In the genomic region with DNA sequence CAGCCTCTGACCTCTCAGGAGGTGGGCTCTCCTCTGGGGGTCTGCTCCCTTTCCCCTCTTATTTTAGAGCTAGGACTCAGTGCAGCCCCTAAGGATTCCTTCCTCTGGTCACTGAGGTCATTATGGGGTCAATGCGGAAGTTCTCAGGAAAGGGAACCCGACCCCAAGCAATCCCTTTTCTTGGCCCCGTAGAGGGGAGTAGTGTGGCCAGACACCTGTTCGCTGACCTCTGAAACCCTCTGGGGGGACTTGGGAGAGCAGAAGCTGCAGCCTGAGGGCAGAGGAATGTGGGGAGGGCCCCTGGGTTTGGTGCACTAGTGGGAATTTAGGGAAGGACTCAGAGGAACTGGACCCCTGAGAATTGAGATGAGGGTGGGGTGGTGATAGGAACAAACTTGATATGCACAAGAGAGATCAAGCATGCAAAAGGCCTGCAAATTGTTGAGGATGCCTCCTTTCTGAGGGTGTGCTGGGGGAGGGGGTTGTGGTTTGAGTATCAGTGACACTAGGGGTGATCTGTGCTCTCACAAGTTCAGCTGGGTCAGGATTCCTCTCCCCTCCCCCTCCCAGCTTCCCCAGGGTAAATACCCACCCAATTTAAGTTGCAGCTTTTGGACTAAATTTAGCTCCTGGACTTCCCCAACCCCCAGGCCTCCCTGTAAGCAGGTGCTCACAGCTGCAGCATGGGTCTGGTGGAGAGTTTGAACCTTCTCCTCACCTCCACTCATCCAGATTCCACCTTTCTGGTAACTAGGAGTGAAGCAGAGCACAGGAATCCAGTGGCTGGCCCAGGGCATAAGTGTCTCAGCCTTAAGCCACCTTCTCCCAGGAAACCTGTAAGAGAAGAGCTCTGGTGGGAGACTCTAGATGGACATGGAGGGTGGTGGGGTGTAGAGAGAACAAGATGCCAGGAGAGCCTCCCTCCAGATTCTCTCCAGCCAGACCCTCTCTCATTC, we compare ENCODE assay signal across 8 cellular contexts. TPM values are rescaled to one million over a fixed set of nuclear protein-coding genes. Genes with fewer than 3 reads are reported as not detected.
DNase-seq lines count a peak whose midpoint lies in the region; ATAC-seq and TF ChIP-seq lines count a peak whose summit lies in the region.

No MANE protein-coding gene starts in this region.

- DNase-seq in AG10803 (ENCODE audit: low read depth) = no peak
- DNase-seq in activated CD4-positive, alpha-beta T cell treated with anti-CD3 and anti-CD28 coated beads, Interleukin-2, amount 50 U/mL, for 4 hours = peak; percentile 48 to 53
- peak; percentile 53 for DNase-seq in epithelial cell of esophagus (ENCODE audit: low read depth)
- no peak for DNase-seq in prostate gland (ENCODE audit: low spot score)
- DNase-seq in iPS-NIHi11 (ENCODE audit: low spot score) = no peak
- DNase-seq in iPS-NIHi7 (ENCODE audit: extremely low spot score) = no peak

- H3K27me3 ChIP-seq in prostate gland (replicated peaks; ENCODE audit: insufficient read depth) = no peaks in the 10 kb centered on the region

- H3K4me3 ChIP-seq in AG10803 (ENCODE audit: low read length) = peak overlapping the region; percentile 29
- H3K4me3 ChIP-seq in epithelial cell of esophagus (ENCODE audit: low read length) = no peak overlapping the region
- peak overlapping the region; percentile 31 to 43 for H3K4me3 ChIP-seq in prostate gland

- peaks cover 46% of the 10 kb centered on the region for H3K4me1 ChIP-seq in prostate gland (replicated peaks)

- intact Hi-C loops in prostate gland (cut with DNase I) = loop anchor here (2.0 to 5.0 kb wide), 2 partner anchors 16 to 250 kb away; a partner anchor contains a TSS

- peak; percentile 40 for ATAC-seq in GM19397 (IDR thresholded peaks at IDR 0.05; ENCODE audit: unreplicated experiment)
- peak; percentile 42 for ATAC-seq in HG03521 (IDR thresholded peaks at IDR 0.05; ENCODE audit: unreplicated experiment)

- H3K27ac ChIP-seq in prostate gland = peak overlapping the region; percentile 100

- whole genome bisulfite sequencing in prostate gland = 13% methylated on average over 4 of the region's 4 CpGs

- no peak for TF ChIP-seq POLR2A in prostate gland (IDR thresholded peaks at IDR 0.05)

- TF ChIP-seq CTCF in AG10803 (conservative IDR thresholded peaks at IDR 0.05; ENCODE audit: low read length) (no peak), epithelial cell of esophagus (IDR thresholded peaks at IDR 0.05; ENCODE audit: insufficient read depth, low read depth, low read length, missing control alignments) (no peak), prostate gland (IDR thresholded peaks at IDR 0.05) (no peak)

- no peaks in the 10 kb centered on the region for H3K36me3 ChIP-seq in prostate gland

- H3K9me3 ChIP-seq in prostate gland = no peaks in the 10 kb centered on the region

RNA-seq across cellular contexts. Expression of a gene that starts 13.5 kb away (rescaled TPM):
- 1 to 10 TPM; 3.7 to 9.7 TPM for total RNA-seq in prostate gland

RNA-seq across cellular contexts. Expression of a gene that starts 16.7 kb away (rescaled TPM):
- total RNA-seq in prostate gland = 100 to 1,000 TPM; 161 to 168 TPM

RNA-seq across cellular contexts. Expression of a gene that starts 47.1 kb away (rescaled TPM):
- total RNA-seq in prostate gland = not detected

RNA-seq across cellular contexts. Expression of a gene that starts 54.8 kb away (rescaled TPM):
- 10 to 100 TPM in 1 of 2 donors, 1 to 10 TPM in 1; 4.7 to 12.3 TPM for total RNA-seq in prostate gland

Comparison
In these comparisons a context has a peak if more than half of its experiments do, and no peak if none do; other contexts are left out.
1. DNase-seq: peak in activated CD4-positive, alpha-beta T cell treated with anti-CD3 and anti-CD28 coated beads, Interleukin-2, amount 50 U/mL, for 4 hours (2 of 2) and epithelial cell of esophagus (single experiment); none in AG10803 (single experiment), prostate gland (single experiment), iPS-NIHi11 (single experiment) and iPS-NIHi7 (single experiment).